10 cellular contexts compared by ENCODE assay signal in the genomic region with DNA sequence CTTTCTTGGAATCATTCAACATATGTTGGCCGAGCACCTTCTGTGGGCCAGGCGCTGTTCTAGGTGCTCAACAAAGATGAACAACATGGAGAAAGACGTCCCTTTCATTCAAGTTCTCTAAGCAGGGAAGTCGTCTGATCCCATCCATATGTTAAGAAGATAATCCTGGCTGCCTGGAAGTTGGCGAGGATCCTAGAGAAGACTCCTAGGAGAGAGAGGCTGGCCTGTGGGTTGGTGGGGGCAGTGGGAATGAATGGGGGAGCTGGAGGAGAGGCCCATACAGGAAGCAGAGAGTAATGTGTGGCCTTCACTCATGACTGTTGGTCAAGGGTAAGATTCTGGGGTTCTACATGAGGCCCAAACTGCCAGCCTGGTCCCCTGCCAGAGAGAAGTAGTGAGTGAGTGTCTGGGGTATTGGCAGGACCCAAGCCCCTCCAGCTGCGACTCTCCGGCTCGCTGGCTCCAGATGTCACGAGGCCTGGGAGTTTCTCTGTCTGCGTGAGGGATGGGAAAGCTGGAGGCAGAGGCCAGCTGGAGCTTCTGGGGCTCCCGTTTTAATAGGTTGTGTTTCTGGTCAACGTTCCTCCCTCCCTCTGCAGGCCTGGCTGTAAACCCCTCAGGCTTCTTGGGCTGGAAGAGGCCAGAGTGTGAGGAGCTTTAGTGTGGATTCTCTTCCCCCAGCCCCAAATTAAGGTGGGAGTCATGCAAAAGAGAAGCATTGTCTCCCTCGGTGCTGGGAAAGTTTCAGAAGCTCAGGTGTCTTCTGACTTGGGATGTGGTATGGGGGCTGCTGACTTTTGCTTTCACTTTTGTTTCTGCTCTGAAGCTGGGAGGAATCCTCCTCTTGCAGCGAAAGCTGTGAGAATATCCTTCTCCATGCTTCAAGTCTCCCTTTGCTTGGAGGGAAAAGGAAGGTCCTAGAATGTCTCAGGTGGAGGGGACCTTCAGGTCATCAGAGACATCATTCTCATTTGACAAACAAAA. TPM values are rescaled to one million over a fixed set of nuclear protein-coding genes. Genes with fewer than 3 reads are reported as not detected.
A peak's percentile ranks its signal among the peaks of the same experiment; 100 is the strongest.
DNase-seq lines count a peak whose midpoint lies in the region; ATAC-seq and TF ChIP-seq lines count a peak whose summit lies in the region.
"Had no signal": no experiment of that assay in that cellular context is flagged by ENCODE, and none has a peak within 500 bp of the region (broad histone marks: within the 10 kb centered on the region; RNA-seq: fewer than 3 reads in every experiment).

No MANE protein-coding gene starts in this region.

- DNase-seq in Calu3 (no peak), adrenal gland (no peak), neural crest cell (ENCODE audit: low read depth, low spot score) (no peak), middle frontal gyrus (ENCODE audit: extremely low spot score, low spot score) (no peak), KG1 (lab: John Stamatoyannopoulos, UW) (no peak), iPS-NIHi11 (ENCODE audit: low spot score) (no peak)
- DNase-seq: SHP77 treated with DMSO at 0.1 percent for 48 hours had no signal

- H3K27me3 ChIP-seq in adrenal gland, result no peaks in the 10 kb centered on the region

- TF ChIP-seq POLR2A in adrenal gland (IDR thresholded peaks at IDR 0.05), result no peak

- no peaks in the 10 kb centered on the region for H3K9me3 ChIP-seq in adrenal gland (replicated peaks in 1 of 3)

- 74 to 82% (median 78%) methylated on average over 8 to 14 of the region's 14 CpGs for WGBS in adrenal gland, 4 donors

- H3K4me3 ChIP-seq in adrenal gland, result no peak overlapping the region

- intact Hi-C loops in Calu3 (cut with micrococcal nuclease; ENCODE audit: unreplicated experiment), result no loop called here
- intact Hi-C loops in adrenal gland (cut with DNase I), result loop anchor here (5.0 to 10.0 kb wide), 3 partner anchors 41 to 116 kb away; no protein-coding TSS in a partner anchor

- H3K4me1 ChIP-seq in adrenal gland (replicated peaks in 1 of 2), result peaks cover 25 to 70% of the 10 kb centered on the region in 2 donors

- H3K36me3 ChIP-seq in adrenal gland (replicated peaks in 1 of 2), result no peaks in the 10 kb centered on the region

- no TSS peak for BruUV-seq in Calu3 (replicated peaks; lab: Mats Ljungman, UMichigan)

- peak overlapping the region; percentile 77 for H3K4me3 Mint-ChIP-seq in Calu3 (ENCODE audit: low read depth, unreplicated experiment)
- peak overlapping the region; percentile 83 for H3K4me3 Mint-ChIP-seq in neural crest cell

- peak overlapping the region; percentile 68 for H3K27ac Mint-ChIP-seq in Calu3 (ENCODE audit: unreplicated experiment)
- no peak overlapping the region for H3K27ac Mint-ChIP-seq in neural crest cell (ENCODE audit: unreplicated experiment)
- H3K27ac Mint-ChIP-seq: activated T-helper 2 cell treated with anti-CD3 and anti-CD28 coated beads, Interferon-gamma antibody, Interleukin-2, Interleukin-4, amounts not matched to agents 10 μg/mL and 5 μg/mL and 100 μg/mL, durations not matched to agents 14 hours and 24 hours and 36 hours had no signal

- ATAC-seq in HG02623 (IDR thresholded peaks at IDR 0.05; ENCODE audit: unreplicated experiment) (peak; percentile 41), GM18511 (IDR thresholded peaks at IDR 0.05; ENCODE audit: unreplicated experiment) (no peak)

- CTCF ChIA-PET in Calu3 (lab: Charles Lee), result interaction anchor here (0.5 to 1.2 kb wide), 3 partner anchors 11 to 199 kb away, joined by 3 to 6 read pairs (median 4); no protein-coding TSS in a partner anchor

- H3K27ac ChIP-seq in adrenal gland, result peak overlapping the region in 3 of 5 donors; percentile 9 to 99 (median 27)

- H3K4me1 Mint-ChIP-seq in Calu3 (ENCODE audit: low read depth, unreplicated experiment) (peaks cover 50% of the 10 kb centered on the region), neural crest cell (peaks cover 34% of the 10 kb centered on the region)

- H3K36me3 Mint-ChIP-seq in Calu3 (ENCODE audit: insufficient read depth, unreplicated experiment) (peaks cover 60% of the 10 kb centered on the region), neural crest cell (ENCODE audit: low read depth) (no peaks in the 10 kb centered on the region)

- TF ChIP-seq CTCF in Calu3 (IDR thresholded peaks at IDR 0.05; ENCODE audit: unreplicated experiment) (no peak), adrenal gland (IDR thresholded peaks at IDR 0.05) (no peak), neural crest cell (conservative IDR thresholded peaks at IDR 0.05) (no peak)

- no peaks in the 10 kb centered on the region for H3K27me3 Mint-ChIP-seq in Calu3 (ENCODE audit: unreplicated experiment)
- peaks cover 41% of the 10 kb centered on the region for H3K27me3 Mint-ChIP-seq in neural crest cell (ENCODE audit: low read depth)

- H3K9me3 Mint-ChIP-seq in Calu3 (ENCODE audit: low read depth, unreplicated experiment) (no peaks in the 10 kb centered on the region), neural crest cell (no peaks in the 10 kb centered on the region)
- H3K9me3 Mint-ChIP-seq: activated T-helper 2 cell treated with anti-CD3 and anti-CD28 coated beads, Interferon-gamma antibody, Interleukin-2, Interleukin-4, amounts not matched to agents 10 μg/mL and 5 μg/mL and 100 μg/mL, durations not matched to agents 14 hours and 24 hours and 36 hours had no signal

RNA-seq across cellular contexts. Expression of a gene that starts 2.5 kb away (rescaled TPM):
- 43.6 and 47.6 TPM in 2 replicates for total RNA-seq in Calu3 (2022)
- total RNA-seq in adrenal gland, result 10 to 100 TPM; 25.0 to 46.5 (median 35.8) TPM
- polyA plus RNA-seq in adrenal gland, result 10 to 100 TPM; 14.6 to 35.9 (median 19.7) TPM
- total RNA-seq in neural crest cell, result 6.6 and 6.7 TPM in 2 replicates
